In the genomic region with DNA sequence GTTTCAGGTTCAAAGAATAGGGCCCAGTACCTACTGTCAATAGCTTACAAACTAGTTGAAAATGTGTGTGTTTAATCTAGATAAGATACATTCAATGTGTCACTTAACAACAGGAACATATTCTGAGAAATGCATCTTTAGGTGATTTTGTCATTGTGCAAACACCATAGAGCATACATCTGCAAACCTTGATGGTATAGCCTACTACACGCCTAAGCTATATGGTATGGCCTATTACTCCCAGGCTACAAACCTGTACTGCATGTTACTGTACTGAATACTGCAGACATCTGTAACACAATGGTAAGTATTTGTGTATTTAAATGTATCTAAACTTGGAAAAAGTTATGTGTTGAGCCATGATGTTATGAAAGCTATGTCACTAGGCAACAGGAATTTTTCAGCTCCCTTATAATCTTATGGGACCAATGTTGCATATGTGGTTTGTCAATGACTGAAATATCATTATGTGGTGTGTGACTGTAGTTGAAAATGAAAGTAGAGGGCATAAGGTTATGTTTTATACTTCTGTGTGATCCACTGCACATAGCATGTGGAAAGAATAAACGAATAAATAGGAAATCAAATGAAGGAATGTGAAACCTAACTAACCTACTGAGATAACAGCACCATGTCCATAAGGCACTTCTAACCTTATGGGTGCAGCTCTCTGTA, we compare ENCODE assay signal across 20 cellular contexts.
"Had no signal": no experiment of that assay in that cellular context is flagged by ENCODE, and none has a peak within 500 bp of the region (broad histone marks: within the 10 kb centered on the region; RNA-seq: fewer than 3 reads in every experiment).

No MANE protein-coding gene starts in this region.

- H3K9me3 ChIP-seq: adrenal gland, gastroesophageal sphincter, left lung, mucosa of descending colon, upper lobe of right lung had no signal

- H3K27me3 Mint-ChIP-seq: activated naive CD4-positive, alpha-beta T cell treated with anti-CD3 and anti-CD28 coated beads, Interleukin-2, amount 10 ng/mL, durations not matched to agents 7 days and 5 days had no signal

- H3K36me3 Mint-ChIP-seq: activated CD8-positive, alpha-beta memory T cell treated with anti-CD3 and anti-CD28 coated beads, Interleukin-2, amount 10 ng/mL, durations not matched to agents 7 days and 5 days; activated naive CD4-positive, alpha-beta T cell treated with anti-CD3 and anti-CD28 coated beads, Interleukin-2, amount 10 ng/mL, durations not matched to agents 7 days and 5 days; natural killer cell had no signal

- H3K4me3 ChIP-seq: adrenal gland, cardiac muscle cell, dorsolateral prefrontal cortex, gastroesophageal sphincter, left lung, mucosa of descending colon, upper lobe of right lung had no signal

- H3K4me3 Mint-ChIP-seq: activated CD8-positive, alpha-beta memory T cell treated with anti-CD3 and anti-CD28 coated beads, Interleukin-2, amount 10 ng/mL, durations not matched to agents 7 days and 5 days; activated naive CD4-positive, alpha-beta T cell treated with anti-CD3 and anti-CD28 coated beads, Interleukin-2, amount 10 ng/mL, durations not matched to agents 7 days and 5 days; natural killer cell had no signal

- H3K27ac ChIP-seq: adrenal gland, cardiac muscle cell, dorsolateral prefrontal cortex, gastroesophageal sphincter, left lung, upper lobe of right lung had no signal

- H3K27me3 ChIP-seq: adrenal gland, cardiac muscle cell, left lung, upper lobe of right lung had no signal

- H3K27ac Mint-ChIP-seq: activated CD8-positive, alpha-beta memory T cell treated with anti-CD3 and anti-CD28 coated beads, Interleukin-2, amount 10 ng/mL, durations not matched to agents 7 days and 5 days; activated naive CD4-positive, alpha-beta T cell treated with anti-CD3 and anti-CD28 coated beads, Interleukin-2, amount 10 ng/mL, durations not matched to agents 7 days and 5 days; natural killer cell; progenitor cell of endocrine pancreas had no signal

- H3K4me1 ChIP-seq: adrenal gland, gastroesophageal sphincter, left lung had no signal

- ATAC-seq: activated CD8-positive, alpha-beta memory T cell treated with anti-CD3 and anti-CD28 coated beads, Interleukin-2, amount 10 ng/mL, durations not matched to agents 7 days and 5 days; gastroesophageal sphincter; mucosa of descending colon; natural killer cell; right cardiac atrium; upper lobe of right lung had no signal

- H3K36me3 ChIP-seq: adrenal gland, cardiac muscle cell, gastroesophageal sphincter, left lung, upper lobe of right lung had no signal

- DNase-seq: activated CD4-positive, alpha-beta T cell treated with anti-CD3 and anti-CD28 coated beads, Interleukin-2, amount 50 U/mL, for 48 hours; activated CD4-positive, CD25-positive, alpha-beta regulatory T cell treated with anti-CD3 and anti-CD28 coated beads, Interleukin-2, amount 50 U/mL, for 72 hours; activated CD8-positive, alpha-beta memory T cell treated with anti-CD3 and anti-CD28 coated beads, Interleukin-2, amount 10 ng/mL, durations not matched to agents 7 days and 5 days; activated naive CD4-positive, alpha-beta T cell treated with anti-CD3 and anti-CD28 coated beads, Interleukin-2, amount 10 ng/mL, durations not matched to agents 7 days and 5 days; activated T-cell treated with anti-CD3 and anti-CD28 coated beads, Interleukin-2, amount 50 U/mL, for 1 hour; adrenal gland; dorsolateral prefrontal cortex; erythroblast; left lung; mucosa of descending colon; natural killer cell; right cardiac atrium; small intestine; stimulated activated CD4-positive, alpha-beta T cell treated with anti-CD3 and anti-CD28 coated beads, Interleukin-4, amount 100 ng/mL, for 4 hours; stimulated activated CD8-positive, alpha-beta memory T cell treated with anti-CD3 and anti-CD28 coated beads, Interleukin-4, amount 100 ng/mL, for 48 hours; stimulated activated naive CD4-positive, alpha-beta T cell treated with Interleukin-2 at 50 U/mL for 16 hours; upper lobe of right lung had no signal

- H3K4me1 Mint-ChIP-seq: activated CD8-positive, alpha-beta memory T cell treated with anti-CD3 and anti-CD28 coated beads, Interleukin-2, amount 10 ng/mL, durations not matched to agents 7 days and 5 days; activated naive CD4-positive, alpha-beta T cell treated with anti-CD3 and anti-CD28 coated beads, Interleukin-2, amount 10 ng/mL, durations not matched to agents 7 days and 5 days; natural killer cell had no signal

- H3K9me3 Mint-ChIP-seq: activated naive CD4-positive, alpha-beta T cell treated with anti-CD3 and anti-CD28 coated beads, Interleukin-2, amount 10 ng/mL, durations not matched to agents 7 days and 5 days; natural killer cell had no signal
